In the genomic region with DNA sequence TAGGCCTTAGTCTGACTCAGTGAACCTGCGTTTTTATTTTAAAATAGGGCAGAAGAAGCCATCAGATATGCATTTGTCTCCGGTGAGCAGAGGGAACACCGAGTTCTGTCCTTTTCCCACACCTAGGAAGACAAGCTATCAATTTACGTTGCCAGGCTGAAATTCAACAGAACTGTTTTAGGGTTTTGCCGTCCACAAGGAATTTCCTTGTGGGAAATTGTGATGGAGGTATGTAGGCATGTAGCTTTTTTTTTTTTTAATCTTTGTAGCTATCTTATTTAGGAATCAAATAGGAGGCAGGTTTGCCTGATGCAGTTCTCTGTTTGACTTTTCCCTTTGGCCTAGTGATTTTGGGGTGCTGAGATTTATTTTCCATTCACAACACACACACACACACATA, we compare ENCODE assay signal across 24 cellular contexts.
DNase-seq lines count a peak whose midpoint lies in the region; ATAC-seq, FAIRE-seq and TF ChIP-seq lines count a peak whose summit lies in the region.
"Had no signal": no experiment of that assay in that cellular context is flagged by ENCODE, and none has a peak within 500 bp of the region (broad histone marks: within the 10 kb centered on the region; RNA-seq: fewer than 3 reads in every experiment).

No MANE protein-coding gene starts in this region.

- H3K9ac ChIP-seq in fibroblast of lung (ENCODE audit: insufficient read depth, low read length) = no peak overlapping the region

- H3K27ac ChIP-seq in RWPE2 (ENCODE audit: poor library complexity, severe bottlenecking) (peak overlapping the region; percentile 38), fibroblast of lung (ENCODE audit: insufficient read depth, low read length) (no peak overlapping the region), osteoblast (ENCODE audit: low read depth, low read length) (peak overlapping the region; percentile 67)
- H3K27ac ChIP-seq: body of pancreas, foreskin keratinocyte, heart right ventricle, right atrium auricular region had no signal

- H3K4me1 ChIP-seq in RWPE2 (ENCODE audit: insufficient read depth, poor library complexity, severe bottlenecking) (peaks cover 9% of the 10 kb centered on the region), fibroblast of lung (ENCODE audit: control insufficient read depth, extremely low read depth, insufficient read depth, low read length) (peaks cover 13% of the 10 kb centered on the region), osteoblast (ENCODE audit: insufficient read depth, low read length) (peaks cover 35% of the 10 kb centered on the region)
- H3K4me1 ChIP-seq: foreskin keratinocyte had no signal

- H3K4me2 ChIP-seq in fibroblast of lung (ENCODE audit: extremely low read depth, insufficient read depth, low read length) (no peak overlapping the region), osteoblast (ENCODE audit: insufficient read depth, low read length) (peak overlapping the region; percentile 26)

- H3K27me3 Mint-ChIP-seq in Calu3 (ENCODE audit: unreplicated experiment) = no peaks in the 10 kb centered on the region

- H3K27ac Mint-ChIP-seq in Calu3 (ENCODE audit: unreplicated experiment) = peak overlapping the region; percentile 12
- H3K27ac Mint-ChIP-seq: activated CD4-positive, alpha-beta T cell treated with anti-CD3 and anti-CD28 coated beads for 36 hours; activated naive CD8-positive, alpha-beta T cell treated with anti-CD3 and anti-CD28 coated beads for 36 hours; IgD-negative memory B cell had no signal

- H3K27me3 ChIP-seq in RWPE2 (ENCODE audit: insufficient read depth, poor library complexity, severe bottlenecking) (no peaks in the 10 kb centered on the region), fibroblast of lung (ENCODE audit: control insufficient read depth, insufficient read depth, low read length) (no peaks in the 10 kb centered on the region), osteoblast (ENCODE audit: insufficient read depth, low read length) (no peaks in the 10 kb centered on the region)
- H3K27me3 ChIP-seq: body of pancreas, foreskin keratinocyte, right atrium auricular region had no signal

- H3K4me3 ChIP-seq in RWPE2 (ENCODE audit: severe bottlenecking) (no peak overlapping the region), fibroblast of lung (replicated peaks in 1 of 4; ENCODE audit: control extremely low read depth in 1 of 4, insufficient read depth in 1 of 4, low read depth in 3 of 4, low read length in 4 of 4) (no peak overlapping the region), osteoblast (ENCODE audit: insufficient read depth, low read length) (no peak overlapping the region)
- H3K4me3 ChIP-seq: body of pancreas, heart right ventricle, right atrium auricular region had no signal

- H3K79me2 ChIP-seq in fibroblast of lung (ENCODE audit: control insufficient read depth, insufficient read depth, low read length) (no peaks in the 10 kb centered on the region), osteoblast (ENCODE audit: insufficient read depth, low read length) (no peaks in the 10 kb centered on the region)

- no peaks in the 10 kb centered on the region for H3K9me3 ChIP-seq in RWPE2 (ENCODE audit: severe bottlenecking)
- H3K9me3 ChIP-seq in fibroblast of lung (ENCODE audit: control insufficient read depth, insufficient read depth, low read depth, low read length) = no peaks in the 10 kb centered on the region
- H3K9me3 ChIP-seq in osteoblast (ENCODE audit: low read depth, low read length) = no peaks in the 10 kb centered on the region
- H3K9me3 ChIP-seq: body of pancreas, heart right ventricle, right atrium auricular region had no signal

- no peaks in the 10 kb centered on the region for H3K36me3 ChIP-seq in RWPE2 (ENCODE audit: low read depth)
- H3K36me3 ChIP-seq in fibroblast of lung (ENCODE audit: control insufficient read depth, insufficient read depth, low read length) = no peaks in the 10 kb centered on the region
- no peaks in the 10 kb centered on the region for H3K36me3 ChIP-seq in osteoblast (ENCODE audit: insufficient read depth, low read length)
- H3K36me3 ChIP-seq: heart right ventricle, right atrium auricular region had no signal

- BruUV-seq in Calu3 (replicated peaks; lab: Mats Ljungman, UMichigan) = no TSS peak

- ATAC-seq in RWPE2 (ENCODE audit: low read depth) = no peak
- ATAC-seq: activated CD4-positive, alpha-beta T cell treated with anti-CD3 and anti-CD28 coated beads for 36 hours; body of pancreas; foreskin keratinocyte had no signal

- DNase-seq in Calu3 (no peak), RWPE2 (ENCODE audit: low spot score) (no peak), fibroblast of lung (ENCODE audit: low read depth in 2 of 2) (peak; percentile 47 to 74), osteoblast (ENCODE audit: insufficient read length, low spot score, missing footprints) (no peak), HTR-8/SVneo (ENCODE audit: insufficient read length, low spot score) (no peak), NCI-H82 (lab: John Stamatoyannopoulos, UW) (no peak), NCI-H1436 (lab: John Stamatoyannopoulos, UW) (no peak)
- DNase-seq in stimulated activated CD8-positive, alpha-beta memory T cell treated with anti-CD3 and anti-CD28 coated beads, Interleukin-4, amount 100 ng/mL, for 48 hours = no peak
- DNase-seq: activated CD4-positive, alpha-beta T cell treated with anti-CD3 and anti-CD28 coated beads for 36 hours; activated CD8-positive, alpha-beta memory T cell treated with anti-CD3 and anti-CD28 coated beads for 24 hours; activated effector memory CD4-positive, alpha-beta T cell treated with Interleukin-2 at 50 U/mL for 16 hours; activated naive CD8-positive, alpha-beta T cell treated with anti-CD3 and anti-CD28 coated beads for 36 hours; body of pancreas; heart right ventricle; NCI-H1092 treated with DMSO at 0.1 percent for 48 hours; NCI-H2029 treated with DMSO at 0.1 percent for 48 hours; NCI-H2227 treated with DMSO at 0.1 percent for 48 hours; NCI-H69; stimulated activated CD4-positive, alpha-beta T cell treated with anti-CD3 and anti-CD28 coated beads, Interleukin-2, amount 100 ng/mL, for 24 hours had no signal

- CTCF ChIA-PET in Calu3 (lab: Charles Lee) = interaction anchor here (0.6 to 1.0 kb wide), 2 partner anchors 90 to 189 kb away, joined by 3 read pairs; no protein-coding TSS in a partner anchor

- intact Hi-C loops in Calu3 (cut with micrococcal nuclease; ENCODE audit: unreplicated experiment) = loop anchor here (5.0 kb wide), 2 partner anchors 88 to 143 kb away; no protein-coding TSS in a partner anchor

- peaks cover 13% of the 10 kb centered on the region for H3K36me3 Mint-ChIP-seq in Calu3 (ENCODE audit: insufficient read depth, unreplicated experiment)
- H3K36me3 Mint-ChIP-seq: activated naive CD8-positive, alpha-beta T cell treated with anti-CD3 and anti-CD28 coated beads for 36 hours; IgD-negative memory B cell had no signal

- FAIRE-seq in HTR-8/SVneo (lab: Jason Lieb, UNC) = no peak
- FAIRE-seq: D721Med, H1 had no signal

- H2AFZ ChIP-seq in fibroblast of lung (ENCODE audit: low read length) = no peak overlapping the region
- H2AFZ ChIP-seq in osteoblast (ENCODE audit: low read length) = peak overlapping the region; percentile 32

- H4K20me1 ChIP-seq in fibroblast of lung (ENCODE audit: control insufficient read depth, extremely low read depth, insufficient read depth, low read length) (no peaks in the 10 kb centered on the region), osteoblast (ENCODE audit: insufficient read depth, low read length) (no peaks in the 10 kb centered on the region)

- TF ChIP-seq CTCF in Calu3 (IDR thresholded peaks at IDR 0.05; ENCODE audit: unreplicated experiment) (no peak), RWPE2 (IDR thresholded peaks at IDR 0.05; ENCODE audit: poor library complexity, severe bottlenecking) (no peak), fibroblast of lung (conservative IDR thresholded peaks at IDR 0.05 in 1 of 2, IDR thresholded peaks at IDR 0.05 in 1 of 2; ENCODE audit: low read depth in 1 of 2, low read length in 2 of 2) (no peak), osteoblast (IDR thresholded peaks at IDR 0.05; ENCODE audit: extremely low read depth, low read depth, low read length) (no peak)

- H3K4me1 Mint-ChIP-seq in Calu3 (ENCODE audit: low read depth, unreplicated experiment) = peaks cover 18% of the 10 kb centered on the region
- H3K4me1 Mint-ChIP-seq: activated CD4-positive, alpha-beta T cell treated with anti-CD3 and anti-CD28 coated beads for 36 hours; IgD-negative memory B cell had no signal

- H3K9me3 Mint-ChIP-seq in Calu3 (ENCODE audit: low read depth, unreplicated experiment) = no peaks in the 10 kb centered on the region
- H3K9me3 Mint-ChIP-seq: activated naive CD8-positive, alpha-beta T cell treated with anti-CD3 and anti-CD28 coated beads for 36 hours; IgD-negative memory B cell had no signal

- no peak overlapping the region for H3K4me3 Mint-ChIP-seq in Calu3 (ENCODE audit: low read depth, unreplicated experiment)
- H3K4me3 Mint-ChIP-seq: activated CD4-positive, alpha-beta T cell treated with anti-CD3 and anti-CD28 coated beads for 36 hours; activated naive CD8-positive, alpha-beta T cell treated with anti-CD3 and anti-CD28 coated beads for 36 hours had no signal

Comparison
In these comparisons a context has a peak if more than half of its experiments do, and no peak if none do; other contexts are left out.
1. DNase-seq: peak in fibroblast of lung (2 of 2); none in Calu3 (single experiment), RWPE2 (single experiment), osteoblast (single experiment), HTR-8/SVneo (single experiment), stimulated activated CD8-positive, alpha-beta memory T cell treated with anti-CD3 and anti-CD28 coated beads, Interleukin-4, amount 100 ng/mL, for 48 hours (single experiment), NCI-H82 (single experiment) and NCI-H1436 (single experiment).